11 cellular contexts compared by ENCODE assay signal in the genomic region with DNA sequence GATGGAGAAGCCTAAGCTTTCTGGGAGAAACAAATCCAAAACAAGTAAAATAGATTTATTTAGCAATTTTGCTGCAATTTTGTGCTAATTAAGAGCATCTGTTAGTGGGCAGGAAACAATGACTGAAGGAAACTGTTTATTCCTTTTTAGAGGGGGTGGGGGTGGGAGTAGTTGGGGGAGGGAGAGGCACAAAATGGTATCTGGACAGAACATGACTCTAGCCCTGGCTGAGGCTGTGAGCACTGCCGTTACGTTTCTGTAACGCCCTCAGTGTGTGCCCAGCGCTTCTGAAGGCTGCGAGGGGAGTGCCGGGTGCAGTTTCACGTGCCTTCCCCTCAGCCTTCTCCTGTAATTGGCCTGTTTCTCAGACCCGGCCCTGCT. TPM values are rescaled to one million over a fixed set of nuclear protein-coding genes. Genes with fewer than 3 reads are reported as not detected.
DNase-seq lines count a peak whose midpoint lies in the region; ATAC-seq, FAIRE-seq and TF ChIP-seq lines count a peak whose summit lies in the region.
"Had no signal": no experiment of that assay in that cellular context is flagged by ENCODE, and none has a peak within 500 bp of the region (broad histone marks: within the 10 kb centered on the region; RNA-seq: fewer than 3 reads in every experiment).

No MANE protein-coding gene starts in this region.

- H3K4me2 ChIP-seq in astrocyte (ENCODE audit: low read length): peak overlapping the region; percentile 77

- no peak for TF ChIP-seq POLR2A in stomach (IDR thresholded peaks at IDR 0.05)

- H3K79me2 ChIP-seq in astrocyte (ENCODE audit: insufficient read depth, low read length): no peaks in the 10 kb centered on the region

- TF ChIP-seq EP300 in stomach (IDR thresholded peaks at IDR 0.05): no peak

- H3K36me3 ChIP-seq in astrocyte (ENCODE audit: insufficient read depth, low read length) (no peaks in the 10 kb centered on the region), stomach (no peaks in the 10 kb centered on the region)

- 10 to 35% (median 17%) methylated on average over 7 to 8 of the region's 8 CpGs for WGBS in stomach, 5 donors

- H3K36me3 Mint-ChIP-seq in astrocyte (ENCODE audit: low read depth, unreplicated experiment): no peaks in the 10 kb centered on the region

- peaks cover 7% of the 10 kb centered on the region for H3K4me1 ChIP-seq in astrocyte (ENCODE audit: insufficient read depth, low read length)
- peaks cover 26 to 85% (median 49%) of the 10 kb centered on the region in 4 donors for H3K4me1 ChIP-seq in stomach

- H3K4me3 Mint-ChIP-seq in astrocyte (ENCODE audit: unreplicated experiment): no peak overlapping the region

- H3K9ac ChIP-seq in astrocyte (ENCODE audit: low read length): no peak overlapping the region

- DNase-seq in ELR (ENCODE audit: low read depth) (peak; percentile 19), astrocyte (ENCODE audit: low read depth) (no peak), left colon (no peak), stomach (no peak), NCI-H1436 treated with DMSO at 0.1 percent for 48 hours (lab: John Stamatoyannopoulos, UW) (no peak), KG1 (lab: John Stamatoyannopoulos, UW) (no peak), iPS-NIHi7 (ENCODE audit: extremely low spot score) (no peak)
- DNase-seq: Karpas-422; NK-92 treated with Interleukin-12 subunit alpha and Interleukin-12 subunit beta, amount 100 ng/mL, for 24 hours had no signal

- H3K4me1 Mint-ChIP-seq in astrocyte (ENCODE audit: low read depth, unreplicated experiment): peaks cover 33% of the 10 kb centered on the region

- H3K27ac ChIP-seq in astrocyte (ENCODE audit: low read depth, low read length) (no peak overlapping the region), stomach (peak overlapping the region in 4 of 5 donors; percentile 60 to 76 (median 68))

- H2AFZ ChIP-seq in astrocyte (ENCODE audit: low read depth, low read length): peak overlapping the region; percentile 28

- H3K9me3 ChIP-seq in astrocyte (ENCODE audit: insufficient read depth, low read depth, low read length) (no peaks in the 10 kb centered on the region), stomach (no peaks in the 10 kb centered on the region)

- no peaks in the 10 kb centered on the region for H3K27me3 ChIP-seq in astrocyte (ENCODE audit: insufficient read depth, low read length)
- no peaks in the 10 kb centered on the region for H3K27me3 ChIP-seq in stomach

- peaks cover 3% of the 10 kb centered on the region for H3K27me3 Mint-ChIP-seq in astrocyte (ENCODE audit: low read depth, unreplicated experiment)

- FAIRE-seq in astrocyte (lab: Jason Lieb, UNC): no peak

- TF ChIP-seq CTCF in astrocyte (IDR thresholded peaks at IDR 0.05; ENCODE audit: insufficient read depth, low read depth, low read length) (no peak), stomach (IDR thresholded peaks at IDR 0.05) (no peak)

- ATAC-seq in left colon: peak; percentile 45
- ATAC-seq in HG03196 (IDR thresholded peaks at IDR 0.05; ENCODE audit: unreplicated experiment): no peak

- H4K20me1 ChIP-seq in astrocyte (ENCODE audit: insufficient read depth, low read length): no peaks in the 10 kb centered on the region

- H3K9me3 Mint-ChIP-seq in astrocyte (ENCODE audit: unreplicated experiment): no peaks in the 10 kb centered on the region

- H3K27ac Mint-ChIP-seq in astrocyte (ENCODE audit: unreplicated experiment): no peak overlapping the region

- intact Hi-C loops in left colon (cut with DNase I, micrococcal nuclease) (no loop called here), stomach (cut with DNase I; ENCODE audit: low total_unique reads) (no loop called here)

- H3K4me3 ChIP-seq in astrocyte (ENCODE audit: insufficient read depth, low read depth, low read length) (peak overlapping the region; percentile 0), stomach (peak overlapping the region; percentile 15 to 36 (median 34))

RNA-seq across cellular contexts. Expression of a gene that starts 28.8 kb away (rescaled TPM):
- total RNA-seq in astrocyte (0.36 and 0.75 TPM in 2 replicates), left colon (1 to 10 TPM in 1 of 2 donors, under 1 TPM in 1; 0.31 to 4.3 TPM), stomach (10 to 100 TPM in 2 of 5 donors, 1 to 10 TPM in 2, not detected in 1; 2.8 to 25.8 (median 9.5) TPM)
- polyA plus RNA-seq in stomach: 1 to 10 TPM in 1 of 3 donors, under 1 TPM in 2; 0.55 to 1.7 (median 0.87) TPM
- total RNA-seq: T-helper 2 cell treated with Interferon-gamma antibody and Interleukin-4, amounts not matched to agents 100 ng/mL and 5 ng/mL, for 36 hours had no signal
